ENCODE assay signal across 12 cellular contexts in genomic region chr12:119593578-119594398, GRCh38. TPM values are rescaled to one million over a fixed set of nuclear protein-coding genes. Genes with fewer than 3 reads are reported as not detected.
DNase-seq lines count a peak whose midpoint lies in the region; ATAC-seq and TF ChIP-seq lines count a peak whose summit lies in the region.
"Had no signal": no experiment of that assay in that cellular context is flagged by ENCODE, and none has a peak within 500 bp of the region (broad histone marks: within the 10 kb centered on the region; RNA-seq: fewer than 3 reads in every experiment).

Gene TMEM233, plus strand, starts transcription at chr12:119593774. Its CDS starts 75 bp downstream, at chr12:119593849.

- H3K14ac ChIP-seq in IMR-90 (replicated peaks; ENCODE audit: low read depth, low read length): no peak within 1 kb of the TSS

- POLR2A ChIA-PET in IMR-90 (lab: Charles Lee; ENCODE audit: unreplicated experiment): no interaction called here

- no peaks in the 10 kb centered on the region for H3K4me1 ChIP-seq in IMR-90 (ENCODE audit: control insufficient read depth, insufficient read depth, low read length)

- TF ChIP-seq CTCF in IMR-90 (conservative IDR thresholded peaks at IDR 0.05; ENCODE audit: low read depth, low read length): no peak

- H3K4ac ChIP-seq in IMR-90 (ENCODE audit: low read depth, low read length): no peak within 1 kb of the TSS

- peaks cover 6% of the 10 kb centered on the region for H3K27me3 ChIP-seq in IMR-90 (ENCODE audit: control insufficient read depth, insufficient read depth, low read length)

- no peaks in the 10 kb centered on the region for H3K36me3 Mint-ChIP-seq in stimulated activated effector memory CD8-positive, alpha-beta T cell treated with anti-CD3 and anti-CD28 coated beads, Interleukin-12 subunit alpha, Interleukin-12 subunit beta, amount 100 ng/mL, for 72 hours

- H3K9me3 Mint-ChIP-seq in stimulated activated effector memory CD8-positive, alpha-beta T cell treated with anti-CD3 and anti-CD28 coated beads, Interleukin-12 subunit alpha, Interleukin-12 subunit beta, amount 100 ng/mL, for 72 hours: no peaks in the 10 kb centered on the region
- H3K9me3 Mint-ChIP-seq: activated T-cell treated with anti-CD3 and anti-CD28 coated beads, Interleukin-2, amount 50 U/mL, for 4 hours had no signal

- H3K9ac ChIP-seq in IMR-90 (ENCODE audit: low read depth, low read length): no peak within 1 kb of the TSS

- H3K27ac ChIP-seq in IMR-90 (ENCODE audit: insufficient read depth, low read length): no peak within 1 kb of the TSS

- intact Hi-C loops in IMR-90 (cut with micrococcal nuclease): no loop called here

- no peaks in the 10 kb centered on the region for H4K20me1 ChIP-seq in IMR-90 (ENCODE audit: insufficient read depth, low read length)

- H3K56ac ChIP-seq in IMR-90 (ENCODE audit: extremely low read depth, insufficient read depth, low read length): no peak within 1 kb of the TSS

- no peak within 1 kb of the TSS for H3K4me3 ChIP-seq in IMR-90 (ENCODE audit: insufficient read depth, low read depth, low read length)

- H2BK5ac ChIP-seq in IMR-90 (ENCODE audit: low read depth, low read length, poor library complexity, severe bottlenecking): no peak within 1 kb of the TSS

- H2AFZ ChIP-seq in IMR-90 (replicated peaks; ENCODE audit: low read length, poor library complexity): peak within 1 kb of the TSS; percentile 43

- H4K5ac ChIP-seq in IMR-90 (ENCODE audit: low read depth, low read length): no peak within 1 kb of the TSS

- no peak within 1 kb of the TSS for H2BK15ac ChIP-seq in IMR-90 (ENCODE audit: low read depth, low read length)

- H3K36me3 ChIP-seq in IMR-90 (ENCODE audit: control insufficient read depth, insufficient read depth, low read length): no peaks in the 10 kb centered on the region

- CTCF ChIA-PET in IMR-90 (lab: Yijun Ruan, JAX): no interaction called here

- BruUV-seq in IMR-90 (replicated peaks; lab: Mats Ljungman, UMichigan): no TSS peak

- H2AK9ac ChIP-seq in IMR-90 (replicated peaks; ENCODE audit: low read depth, low read length, poor library complexity): no peak within 1 kb of the TSS

- dilution Hi-C loops in IMR-90 (cut with HindIII; ENCODE audit: low sequenced_read_pairs, unreplicated experiment): no loop called here

- H2AK5ac ChIP-seq in IMR-90 (ENCODE audit: low read depth, low read length): no peak within 1 kb of the TSS

- no peak for DNase-seq in IMR-90
- DNase-seq in dermis blood vessel endothelial cell: peak; percentile 4
- DNase-seq in left kidney (ENCODE audit: low read depth, low spot score): peak; percentile 17
- DNase-seq in stimulated activated effector memory CD8-positive, alpha-beta T cell treated with anti-CD3 and anti-CD28 coated beads, Interleukin-12 subunit alpha, Interleukin-12 subunit beta, amount 100 ng/mL, for 72 hours (ENCODE audit: low spot score in 2 of 2): no peak
- no peak for DNase-seq in NCI-H2029 (lab: John Stamatoyannopoulos, UW)
- DNase-seq in COLO829 (ENCODE audit: low spot score): no peak
- DNase-seq: activated T-cell treated with anti-CD3 and anti-CD28 coated beads, Interleukin-2, amount 50 U/mL, for 4 hours; NCI-H2171 treated with DMSO at 0.1 percent for 48 hours had no signal

- H2BK20ac ChIP-seq in IMR-90 (ENCODE audit: low read depth, low read length): no peak within 1 kb of the TSS

- no peak within 1 kb of the TSS for H3K18ac ChIP-seq in IMR-90 (ENCODE audit: low read depth, low read length)

- H3K9me3 ChIP-seq in IMR-90 (ENCODE audit: control insufficient read depth, insufficient read depth, low read length): no peaks in the 10 kb centered on the region

- H3K4me1 Mint-ChIP-seq in stimulated activated effector memory CD8-positive, alpha-beta T cell treated with anti-CD3 and anti-CD28 coated beads, Interleukin-12 subunit alpha, Interleukin-12 subunit beta, amount 100 ng/mL, for 72 hours: peaks cover 24% of the 10 kb centered on the region

- H2BK120ac ChIP-seq in IMR-90 (ENCODE audit: low read depth, low read length): no peak within 1 kb of the TSS

- H4K8ac ChIP-seq in IMR-90 (ENCODE audit: low read depth in 2 of 2, low read length in 2 of 2): no peak within 1 kb of the TSS

- no peak for TF ChIP-seq POLR2A in IMR-90 (IDR thresholded peaks at IDR 0.05; ENCODE audit: low read depth, low read length)

- no peaks in the 10 kb centered on the region for H3K9me1 ChIP-seq in IMR-90 (ENCODE audit: insufficient read depth, low read length)

- no peak within 1 kb of the TSS for H3K23ac ChIP-seq in IMR-90 (ENCODE audit: low read depth, low read length)

- ATAC-seq in IMR-90 (ENCODE audit: low read depth) (no peak), HG03460 (IDR thresholded peaks at IDR 0.05; ENCODE audit: unreplicated experiment) (no peak), GM19023 (IDR thresholded peaks at IDR 0.05; ENCODE audit: unreplicated experiment) (no peak)
- ATAC-seq in stimulated activated effector memory CD8-positive, alpha-beta T cell treated with anti-CD3 and anti-CD28 coated beads, Interleukin-12 subunit alpha, Interleukin-12 subunit beta, amount 100 ng/mL, for 72 hours: peak; percentile 32

- no peak for TF ChIP-seq RAD21 in IMR-90 (IDR thresholded peaks at IDR 0.05; ENCODE audit: low read length)

- 1% methylated on average over 19 of the region's 48 CpGs; no CpG with 5 or more reads in 1 of the 2 experiments for WGBS in IMR-90 (ENCODE audit: extremely low coverage in 2 of 2, insufficient read length in 1 of 2), 2 experiments

- in situ Hi-C loops in IMR-90 (cut with MboI; ENCODE audit: low sequenced_read_pairs): no loop called here

- H3K4me2 ChIP-seq in IMR-90 (ENCODE audit: low read depth, low read length): no peak within 1 kb of the TSS

- peak within 1 kb of the TSS; percentile 14 for H3K4me3 Mint-ChIP-seq in stimulated activated effector memory CD8-positive, alpha-beta T cell treated with anti-CD3 and anti-CD28 coated beads, Interleukin-12 subunit alpha, Interleukin-12 subunit beta, amount 100 ng/mL, for 72 hours
- H3K4me3 Mint-ChIP-seq: activated T-cell treated with anti-CD3 and anti-CD28 coated beads, Interleukin-2, amount 50 U/mL, for 4 hours had no signal

- H3K27ac Mint-ChIP-seq in stimulated activated effector memory CD8-positive, alpha-beta T cell treated with anti-CD3 and anti-CD28 coated beads, Interleukin-12 subunit alpha, Interleukin-12 subunit beta, amount 100 ng/mL, for 72 hours: no peak within 1 kb of the TSS

- no peak within 1 kb of the TSS for H4K91ac ChIP-seq in IMR-90 (ENCODE audit: insufficient read depth, low read depth, low read length)

- no peaks in the 10 kb centered on the region for H3K79me1 ChIP-seq in IMR-90 (ENCODE audit: low read depth in 1 of 2, low read length in 2 of 2)

TF ChIP-seq in IMR-90, 13 proteins besides CTCF, POLR2A, EP300 and RAD21:
- TF ChIP-seq MXI1 (IDR thresholded peaks at IDR 0.05; ENCODE audit: borderline replicate concordance, low read depth, low read length) (no peak), CHD1 (IDR thresholded peaks at IDR 0.05; ENCODE audit: low read depth, low read length) (no peak), RCOR1 (IDR thresholded peaks at IDR 0.05; ENCODE audit: insufficient replicate concordance, low read length) (no peak), NFE2L2 (IDR thresholded peaks at IDR 0.05; ENCODE audit: low read depth, low read length) (no peak), SMC3 (IDR thresholded peaks at IDR 0.05; ENCODE audit: low read depth, low read length) (no peak), FOS (IDR thresholded peaks at IDR 0.05; ENCODE audit: low read depth, low read length) (no peak), MAZ (IDR thresholded peaks at IDR 0.05; ENCODE audit: borderline replicate concordance, low read depth, low read length) (no peak), MAFK (IDR thresholded peaks at IDR 0.05; ENCODE audit: low read depth, low read length) (no peak), ELK1 (IDR thresholded peaks at IDR 0.05; ENCODE audit: borderline replicate concordance, low read depth, low read length) (no peak), RFX5 (IDR thresholded peaks at IDR 0.05; ENCODE audit: low read depth, low read length) (no peak), USF2 (IDR thresholded peaks at IDR 0.05; ENCODE audit: low read depth, low read length) (no peak), BHLHE40 (IDR thresholded peaks at IDR 0.05; ENCODE audit: low read depth, low read length) (no peak), CEBPB (IDR thresholded peaks at IDR 0.05; ENCODE audit: low read depth, low read length) (no peak)

RNA-seq across cellular contexts. Expression of gene TMEM233, which starts in this region (rescaled TPM):
- not detected in 2 replicates for total RNA-seq in IMR-90 (2012; rRNA removed)
- not detected in 2 replicates for polyA plus RNA-seq in IMR-90 (2012; rRNA removed)
- not detected in 2 replicates for polyA plus RNA-seq in IMR-90 (2012; cell fraction: cytosol; rRNA removed)
- not detected in 2 replicates for polyA plus RNA-seq in IMR-90 (2012; cell fraction: nucleus; rRNA removed; ENCODE audit: low replicate concordance)
- total RNA-seq in dermis blood vessel endothelial cell: 0.23 and 0.34 TPM in 2 replicates
- total RNA-seq: activated T-cell treated with anti-CD3 and anti-CD28 coated beads, Interleukin-2, amount 50 U/mL, for 4 hours; T-helper 1 cell treated with Interleukin-12 subunit alpha and Interleukin-12 subunit beta and Interleukin-4 antibody, amounts not matched to agents 30 ng/mL and 1 ng/mL, for 36 hours had no signal
- polyA plus RNA-seq: fibroblast of lung had no signal

Comparison
In these comparisons a context has a peak if more than half of its experiments do, and no peak if none do; other contexts are left out.
1. Peak in DNase-seq in dermis blood vessel endothelial cell; RNA of the gene not detected or under 1 TPM.